2 cellular contexts compared by ENCODE assay signal in the genomic region with DNA sequence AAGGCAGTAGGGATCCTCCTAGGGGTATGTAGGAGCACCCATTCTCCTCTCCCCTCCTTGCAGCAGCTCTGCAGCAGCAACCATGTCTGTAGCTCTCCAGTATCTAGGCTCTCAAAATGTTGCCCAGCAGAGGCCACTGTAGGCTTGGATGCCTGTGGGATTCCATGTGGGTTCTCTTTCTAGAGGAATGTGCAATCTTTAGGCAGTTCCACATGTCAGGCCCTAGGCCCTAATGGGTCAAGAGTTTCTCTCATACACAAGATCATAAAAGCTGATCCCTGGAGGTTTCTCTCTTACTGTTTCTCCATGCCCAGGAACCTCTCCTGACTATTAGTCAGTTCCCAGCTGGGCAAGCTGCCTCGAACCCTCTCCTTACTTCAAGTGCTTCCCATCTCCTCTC.
TF ChIP-seq lines count a peak whose summit lies in the region.

No MANE protein-coding gene starts in this region.

TF ChIP-seq in HCT116, 20 proteins besides CTCF, POLR2A, EP300 and RAD21:
- TF ChIP-seq SP1 (IDR thresholded peaks at IDR 0.05; ENCODE audit: low read depth) (no peak), REST (IDR thresholded peaks at IDR 0.05; ENCODE audit: low read depth) (no peak)
- TF ChIP-seq, protein P1, sequence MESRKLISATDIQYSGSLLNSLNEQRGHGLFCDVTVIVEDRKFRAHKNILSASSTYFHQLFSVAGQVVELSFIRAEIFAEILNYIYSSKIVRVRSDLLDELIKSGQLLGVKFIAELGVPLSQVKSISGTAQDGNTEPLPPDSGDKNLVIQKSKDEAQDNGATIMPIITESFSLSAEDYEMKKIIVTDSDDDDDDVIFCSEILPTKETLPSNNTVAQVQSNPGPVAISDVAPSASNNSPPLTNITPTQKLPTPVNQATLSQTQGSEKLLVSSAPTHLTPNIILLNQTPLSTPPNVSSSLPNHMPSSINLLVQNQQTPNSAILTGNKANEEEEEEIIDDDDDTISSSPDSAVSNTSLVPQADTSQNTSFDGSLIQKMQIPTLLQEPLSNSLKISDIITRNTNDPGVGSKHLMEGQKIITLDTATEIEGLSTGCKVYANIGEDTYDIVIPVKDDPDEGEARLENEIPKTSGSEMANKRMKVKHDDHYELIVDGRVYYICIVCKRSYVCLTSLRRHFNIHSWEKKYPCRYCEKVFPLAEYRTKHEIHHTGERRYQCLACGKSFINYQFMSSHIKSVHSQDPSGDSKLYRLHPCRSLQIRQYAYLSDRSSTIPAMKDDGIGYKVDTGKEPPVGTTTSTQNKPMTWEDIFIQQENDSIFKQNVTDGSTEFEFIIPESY (IDR thresholded peaks at IDR 0.05; ENCODE audit: extremely low read depth, insufficient replicate concordance, low read length) = no peak

TF ChIP-seq in H1, 55 proteins besides CTCF, POLR2A, EP300 and RAD21:
- TF ChIP-seq BACH1 (IDR thresholded peaks at IDR 0.05; ENCODE audit: low read length) = no peak
- no peak for TF ChIP-seq TBP (IDR thresholded peaks at IDR 0.05; ENCODE audit: low read depth, low read length)
- TF ChIP-seq HDAC2 (IDR thresholded peaks at IDR 0.05; ENCODE audit: borderline replicate concordance in 1 of 2, low read depth in 2 of 2, low read length in 2 of 2) = no peak
- no peak for TF ChIP-seq SIN3A (conservative IDR thresholded peaks at IDR 0.05 in 1 of 2, IDR thresholded peaks at IDR 0.05 in 1 of 2; ENCODE audit: low read depth in 1 of 2, low read length in 2 of 2)
